ENCODE assay signal across 2 cellular contexts in genomic region chr7:44799939-44800338, GRCh38.
TF ChIP-seq lines count a peak whose summit lies in the region.

No MANE protein-coding gene starts in this region.

TF ChIP-seq in GM12878, 131 proteins besides CTCF, POLR2A, EP300 and RAD21:
- TF ChIP-seq, protein P1, sequence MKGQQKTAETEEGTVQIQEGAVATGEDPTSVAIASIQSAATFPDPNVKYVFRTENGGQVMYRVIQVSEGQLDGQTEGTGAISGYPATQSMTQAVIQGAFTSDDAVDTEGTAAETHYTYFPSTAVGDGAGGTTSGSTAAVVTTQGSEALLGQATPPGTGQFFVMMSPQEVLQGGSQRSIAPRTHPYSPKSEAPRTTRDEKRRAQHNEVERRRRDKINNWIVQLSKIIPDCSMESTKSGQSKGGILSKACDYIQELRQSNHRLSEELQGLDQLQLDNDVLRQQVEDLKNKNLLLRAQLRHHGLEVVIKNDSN (IDR thresholded peaks at IDR 0.05; ENCODE audit: borderline replicate concordance, extremely low read length, insufficient read depth, low read depth, low read length), result no peak
- TF ChIP-seq SMAD5 (IDR thresholded peaks at IDR 0.05; ENCODE audit: low read depth) (no peak), NR2F1 (conservative IDR thresholded peaks at IDR 0.05) (no peak), ETV6 (conservative IDR thresholded peaks at IDR 0.05 in 1 of 2, IDR thresholded peaks at IDR 0.05 in 1 of 2; ENCODE audit: borderline replicate concordance in 1 of 2, low read depth in 1 of 2) (no peak), WRNIP1 (IDR thresholded peaks at IDR 0.05; ENCODE audit: borderline replicate concordance, low read depth, low read length) (no peak), MEF2A (IDR thresholded peaks at IDR 0.05; ENCODE audit: insufficient read depth, low read depth, low read length) (no peak), IRF4 (IDR thresholded peaks at IDR 0.05; ENCODE audit: low read depth, low read length) (no peak), MTA2 (IDR thresholded peaks at IDR 0.05; ENCODE audit: low read depth) (no peak)
- TF ChIP-seq, protein P2, sequence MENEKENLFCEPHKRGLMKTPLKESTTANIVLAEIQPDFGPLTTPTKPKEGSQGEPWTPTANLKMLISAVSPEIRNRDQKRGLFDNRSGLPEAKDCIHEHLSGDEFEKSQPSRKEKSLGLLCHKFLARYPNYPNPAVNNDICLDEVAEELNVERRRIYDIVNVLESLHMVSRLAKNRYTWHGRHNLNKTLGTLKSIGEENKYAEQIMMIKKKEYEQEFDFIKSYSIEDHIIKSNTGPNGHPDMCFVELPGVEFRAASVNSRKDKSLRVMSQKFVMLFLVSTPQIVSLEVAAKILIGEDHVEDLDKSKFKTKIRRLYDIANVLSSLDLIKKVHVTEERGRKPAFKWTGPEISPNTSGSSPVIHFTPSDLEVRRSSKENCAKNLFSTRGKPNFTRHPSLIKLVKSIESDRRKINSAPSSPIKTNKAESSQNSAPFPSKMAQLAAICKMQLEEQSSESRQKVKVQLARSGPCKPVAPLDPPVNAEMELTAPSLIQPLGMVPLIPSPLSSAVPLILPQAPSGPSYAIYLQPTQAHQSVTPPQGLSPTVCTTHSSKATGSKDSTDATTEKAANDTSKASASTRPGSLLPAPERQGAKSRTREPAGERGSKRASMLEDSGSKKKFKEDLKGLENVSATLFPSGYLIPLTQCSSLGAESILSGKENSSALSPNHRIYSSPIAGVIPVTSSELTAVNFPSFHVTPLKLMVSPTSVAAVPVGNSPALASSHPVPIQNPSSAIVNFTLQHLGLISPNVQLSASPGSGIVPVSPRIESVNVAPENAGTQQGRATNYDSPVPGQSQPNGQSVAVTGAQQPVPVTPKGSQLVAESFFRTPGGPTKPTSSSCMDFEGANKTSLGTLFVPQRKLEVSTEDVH (IDR thresholded peaks at IDR 0.05; ENCODE audit: low read depth, partially characterized antibody), result no peak
TF ChIP-seq in GM12878: peak in this region for 0.

TF ChIP-seq in neural cell, 6 proteins besides CTCF, POLR2A, EP300 and RAD21:
- TF ChIP-seq POLR2AphosphoS5 (IDR thresholded peaks at IDR 0.05) (no peak), MXI1 (conservative IDR thresholded peaks at IDR 0.05; ENCODE audit: poor library complexity, severe bottlenecking) (no peak)
